Comparison of ENCODE assay signal across 8 cellular contexts in the genomic region with DNA sequence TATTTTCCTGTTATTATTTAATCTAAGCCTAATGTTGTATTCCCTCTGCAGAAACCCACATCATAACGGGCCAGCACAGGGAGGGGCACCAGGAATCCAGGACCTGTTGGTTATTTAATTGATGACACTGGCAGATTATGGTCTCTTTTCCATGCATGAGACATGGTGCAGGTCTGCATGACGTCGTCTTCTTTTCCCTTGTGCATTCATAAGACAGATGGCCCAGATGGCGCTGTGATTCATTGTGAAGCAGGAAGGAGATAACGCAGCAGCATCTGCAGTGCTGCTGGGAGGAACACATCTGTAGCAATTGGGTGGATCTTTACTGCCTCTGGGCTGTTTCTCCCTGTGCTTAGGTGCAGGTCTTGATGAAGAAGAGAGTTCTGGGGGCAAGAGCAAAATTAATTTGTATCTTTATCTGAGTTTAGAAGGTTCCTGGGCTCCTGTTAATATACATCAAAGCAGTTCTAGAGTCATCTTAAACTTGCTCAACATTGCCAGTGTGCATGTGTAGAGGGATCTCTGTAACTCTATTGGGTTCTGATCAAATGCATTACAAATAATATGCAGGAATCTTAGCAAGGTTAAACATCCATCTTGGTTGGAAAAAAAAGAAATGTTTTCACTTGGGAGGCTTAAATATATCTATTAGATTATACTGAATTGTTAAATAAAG.
DNase-seq lines count a peak whose midpoint lies in the region; ATAC-seq, FAIRE-seq and TF ChIP-seq lines count a peak whose summit lies in the region.

No MANE protein-coding gene starts in this region.

- DNase-seq in heart right ventricle (no peak), right atrium auricular region (ENCODE audit: low spot score) (no peak), bronchial epithelial cell (ENCODE audit: low read depth) (peak; percentile 31), transverse colon (peak; percentile 31), testis (no peak), cerebellum (ENCODE audit: low spot score) (no peak)
- peak; percentile 8 for DNase-seq in Jurkat, Clone E6-1 (ENCODE audit: low read depth, low spot score)

- H3K9me3 ChIP-seq in heart right ventricle (peaks cover 0 to 9% (median 0%) of the 10 kb centered on the region in 11 donors), right atrium auricular region (no peaks in the 10 kb centered on the region), transverse colon (no peaks in the 10 kb centered on the region), testis (no peaks in the 10 kb centered on the region)

- in situ Hi-C loops in transverse colon (cut with MboI; ENCODE audit: low pct_ligation_motif_present in 1 of 4, low pct_unique_long_range_greater_than_20kb in 1 of 4, low sequenced_read_pairs in 3 of 4) = no loop called here

- TF ChIP-seq POLR2A in transverse colon (IDR thresholded peaks at IDR 0.05) = no peak
- TF ChIP-seq POLR2A in testis (IDR thresholded peaks at IDR 0.05) = no peak

- WGBS in heart right ventricle, 2 donors = 41 to 43% methylated on average over 5 of the region's 5 CpGs
- 65 to 90% methylated on average over 1 to 5 of the region's 5 CpGs for WGBS in transverse colon (ENCODE audit: low coverage in 1 of 2), 2 donors
- 51 to 62% methylated on average over 5 of the region's 5 CpGs for WGBS in testis, 2 donors

- intact Hi-C loops in heart right ventricle (cut with DNase I) = loop anchor here in 2 of 10 donors (5.0 to 10.0 kb wide), 2 partner anchors 35 to 292 kb away; a partner anchor contains a TSS
- intact Hi-C loops in transverse colon (cut with DNase I; ENCODE audit: low total_unique reads) = no loop called here
- intact Hi-C loops in testis (cut with DNase I; ENCODE audit: low total_unique reads) = no loop called here

- TF ChIP-seq CTCF in heart right ventricle (IDR thresholded peaks at IDR 0.05) = no peak
- TF ChIP-seq CTCF in right atrium auricular region (IDR thresholded peaks at IDR 0.05) = no peak
- TF ChIP-seq CTCF in bronchial epithelial cell (IDR thresholded peaks at IDR 0.05; ENCODE audit: insufficient read depth, low read length, severe bottlenecking) = no peak
- TF ChIP-seq CTCF in transverse colon (IDR thresholded peaks at IDR 0.05) = no peak
- no peak for TF ChIP-seq CTCF in testis (IDR thresholded peaks at IDR 0.05)

- peak in 5 of 8 donors; percentile 24 to 53 (median 45) for ATAC-seq in heart right ventricle
- no peak for ATAC-seq in HG03097 (IDR thresholded peaks at IDR 0.05; ENCODE audit: low FRiP score, unreplicated experiment)

- H3K4me1 ChIP-seq in heart right ventricle = peaks cover 0 to 40% (median 10%) of the 10 kb centered on the region in 9 donors
- H3K4me1 ChIP-seq in right atrium auricular region = peaks cover 0 to 27% of the 10 kb centered on the region in 2 donors
- H3K4me1 ChIP-seq in transverse colon = no peaks in the 10 kb centered on the region
- no peaks in the 10 kb centered on the region for H3K4me1 ChIP-seq in testis

- H3K27ac ChIP-seq in heart right ventricle (no peak overlapping the region), right atrium auricular region (no peak overlapping the region), transverse colon (no peak overlapping the region), testis (no peak overlapping the region)

- no peak for TF ChIP-seq EP300 in transverse colon (IDR thresholded peaks at IDR 0.05; ENCODE audit: low read depth)

- no peak overlapping the region for H3K4me3 ChIP-seq in heart right ventricle
- H3K4me3 ChIP-seq in right atrium auricular region = no peak overlapping the region
- H3K4me3 ChIP-seq in Jurkat, Clone E6-1 (ENCODE audit: low read length) = no peak overlapping the region
- no peak overlapping the region for H3K4me3 ChIP-seq in bronchial epithelial cell (ENCODE audit: low read depth, low read length)
- no peak overlapping the region for H3K4me3 ChIP-seq in transverse colon
- no peak overlapping the region for H3K4me3 ChIP-seq in testis

- H3K27me3 ChIP-seq in heart right ventricle (no peaks in the 10 kb centered on the region), right atrium auricular region (no peaks in the 10 kb centered on the region), bronchial epithelial cell (ENCODE audit: control insufficient read depth, insufficient read depth, low read length) (no peaks in the 10 kb centered on the region), transverse colon (no peaks in the 10 kb centered on the region), testis (no peaks in the 10 kb centered on the region)

- FAIRE-seq in bronchial epithelial cell (lab: Jason Lieb, UNC) = no peak

- no peaks in the 10 kb centered on the region for H3K36me3 ChIP-seq in heart right ventricle
- H3K36me3 ChIP-seq in right atrium auricular region = no peaks in the 10 kb centered on the region
- H3K36me3 ChIP-seq in bronchial epithelial cell (ENCODE audit: control insufficient read depth, insufficient read depth, low read length) = no peaks in the 10 kb centered on the region
- no peaks in the 10 kb centered on the region for H3K36me3 ChIP-seq in transverse colon
- no peaks in the 10 kb centered on the region for H3K36me3 ChIP-seq in testis (ENCODE audit: low read depth, missing control alignments)

Comparison
In these comparisons a context has a peak if more than half of its experiments do, and no peak if none do; other contexts are left out.
1. DNase-seq: peak in Jurkat, Clone E6-1 (single experiment), bronchial epithelial cell (single experiment) and transverse colon (single experiment); none in heart right ventricle (0 of 2), right atrium auricular region (single experiment), testis (single experiment) and cerebellum (single experiment).